ENCODE assay signal across 1 cellular context in genomic region chr1:70509996-70510876, GRCh38.
TF ChIP-seq lines count a peak whose summit lies in the region.

No MANE protein-coding gene starts in this region.

TF ChIP-seq in K562, 482 proteins besides CTCF, POLR2A, EP300 and RAD21 (continued from another document and continues in another):
- TF ChIP-seq ZNF318 (IDR thresholded peaks at IDR 0.05; ENCODE audit: borderline replicate concordance in 1 of 2, low read depth in 1 of 2) (no peak), STAT5B (CRISPR knock-in tag; IDR thresholded peaks at IDR 0.05) (no peak), C11orf30 (IDR thresholded peaks at IDR 0.05; ENCODE audit: low read depth) (peak; percentile 13; the same call in 1 of the 2 replicates), ZNF408 (CRISPR knock-in tag; IDR thresholded peaks at IDR 0.05; ENCODE audit: low read depth) (no peak), HMGXB4 (CRISPR knock-in tag; IDR thresholded peaks at IDR 0.05) (no peak), EGR1 (conservative IDR thresholded peaks at IDR 0.05) (peak; percentile 31; the same call in 1 of the 2 replicates), RB1 (IDR thresholded peaks at IDR 0.05; ENCODE audit: low read depth) (no peak), ELK3 (CRISPR knock-in tag; IDR thresholded peaks at IDR 0.05) (no peak), RNF219 (CRISPR knock-in tag; IDR thresholded peaks at IDR 0.05) (no peak), ZNF277 (CRISPR knock-in tag; IDR thresholded peaks at IDR 0.05; ENCODE audit: borderline replicate concordance) (no peak), JUND (IDR thresholded peaks at IDR 0.05; ENCODE audit: borderline replicate concordance, low read depth, low read length) (peak; percentile 38; the same call in 1 of the 2 replicates), JUND (tag; IDR thresholded peaks at IDR 0.05; ENCODE audit: borderline replicate concordance, low read depth, low read length) (peak; percentile 67; the same call in 1 of the 3 replicates), YY1 (IDR thresholded peaks at IDR 0.05; ENCODE audit: borderline replicate concordance in 1 of 3, control insufficient read depth in 1 of 3, extremely low read depth in 1 of 3, insufficient read depth in 3 of 3, insufficient read length in 1 of 3, insufficient replicate concordance in 2 of 3, low read depth in 1 of 3, low read length in 2 of 3) (peak in 1 of 3 experiments; percentile 17), TAF7 (tag; IDR thresholded peaks at IDR 0.05) (no peak), PHB (CRISPR knock-in tag; IDR thresholded peaks at IDR 0.05) (no peak), POLR3G (IDR thresholded peaks at IDR 0.05; ENCODE audit: extremely low read depth, insufficient read length, insufficient replicate concordance) (no peak), NR2C1 (IDR thresholded peaks at IDR 0.05) (no peak), NR2C1 (tag; IDR thresholded peaks at IDR 0.05) (no peak), TAL1 (IDR thresholded peaks at IDR 0.05) (no peak), RHOXF2B (CRISPR knock-in tag; conservative IDR thresholded peaks at IDR 0.05) (no peak), ZNF197 (CRISPR knock-in tag; IDR thresholded peaks at IDR 0.05; ENCODE audit: low read depth) (no peak), TSC22D4 (tag; IDR thresholded peaks at IDR 0.05) (no peak), ZFP30 (CRISPR knock-in tag; IDR thresholded peaks at IDR 0.05; ENCODE audit: borderline replicate concordance) (no peak), SIX5 (IDR thresholded peaks at IDR 0.05; ENCODE audit: borderline replicate concordance in 1 of 2, insufficient read depth in 1 of 2, low read depth in 1 of 2, low read length in 2 of 2) (no peak), VEZF1 (CRISPR knock-in tag; IDR thresholded peaks at IDR 0.05) (no peak), KAT7 (CRISPR knock-in tag; IDR thresholded peaks at IDR 0.05; ENCODE audit: borderline replicate concordance) (no peak), SLC30A9 (CRISPR knock-in tag; IDR thresholded peaks at IDR 0.05) (no peak), ZNF699 (CRISPR knock-in tag; IDR thresholded peaks at IDR 0.05; ENCODE audit: insufficient replicate concordance) (no peak), FOXP4 (CRISPR knock-in tag; IDR thresholded peaks at IDR 0.05; ENCODE audit: borderline replicate concordance) (no peak), HDAC1 (IDR thresholded peaks at IDR 0.05) (no peak), DEAF1 (CRISPR knock-in tag; IDR thresholded peaks at IDR 0.05) (peak; percentile 78), ZNF217 (CRISPR knock-in tag; IDR thresholded peaks at IDR 0.05) (no peak), ZNF184 (CRISPR knock-in tag; IDR thresholded peaks at IDR 0.05) (no peak), TGIF2 (CRISPR knock-in tag; IDR thresholded peaks at IDR 0.05) (no peak), KAT8 (IDR thresholded peaks at IDR 0.05; ENCODE audit: low read depth) (no peak), TCFL5 (CRISPR knock-in tag; conservative IDR thresholded peaks at IDR 0.05) (no peak), SREBF1 (IDR thresholded peaks at IDR 0.05; ENCODE audit: borderline replicate concordance, low read depth, low read length) (no peak), ZNF696 (CRISPR knock-in tag; conservative IDR thresholded peaks at IDR 0.05) (no peak), SRSF7 (optimal IDR thresholded peaks at IDR 0.05; ENCODE audit: low read depth, low read length) (no peak)
